37 cellular contexts compared by ENCODE assay signal in the genomic region with DNA sequence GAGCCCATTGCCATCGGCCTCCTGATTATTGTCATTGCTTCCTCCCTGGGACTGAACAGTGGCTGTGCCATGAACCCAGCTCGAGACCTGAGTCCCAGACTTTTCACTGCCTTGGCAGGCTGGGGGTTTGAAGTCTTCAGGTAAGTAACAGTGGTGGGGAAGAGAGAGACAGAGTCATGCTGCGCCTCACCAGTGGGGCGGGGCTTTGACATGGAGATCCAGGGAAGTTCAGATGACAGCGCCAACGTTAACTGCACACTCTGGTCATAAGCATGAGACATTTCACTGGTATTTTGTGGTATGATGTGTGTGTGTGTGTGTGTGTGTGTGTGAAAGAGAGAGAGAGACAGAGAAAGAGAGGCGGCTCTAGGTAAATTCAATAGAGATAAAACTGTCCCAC. TPM values are rescaled to one million over a fixed set of nuclear protein-coding genes. Genes with fewer than 3 reads are reported as not detected.
DNase-seq lines count a peak whose midpoint lies in the region; ATAC-seq, FAIRE-seq and TF ChIP-seq lines count a peak whose summit lies in the region.
"Had no signal": no experiment of that assay in that cellular context is flagged by ENCODE, and none has a peak within 500 bp of the region (broad histone marks: within the 10 kb centered on the region; RNA-seq: fewer than 3 reads in every experiment).

No MANE protein-coding gene starts in this region.

- H3K4me3 Mint-ChIP-seq in MCF 10A (ENCODE audit: unreplicated experiment) (no peak overlapping the region), astrocyte (ENCODE audit: unreplicated experiment) (no peak overlapping the region)
- H3K4me3 Mint-ChIP-seq: activated CD4-positive, alpha-beta T cell treated with anti-CD3 and anti-CD28 coated beads, Interleukin-2, amount 10 ng/mL, durations not matched to agents 24 days and 14 days; GM23338; immature natural killer cell; neural crest cell; stimulated activated naive B cell treated with anti-CD40 and anti-IgM and Interleukin-4, amounts not matched to agents 10 μg/mL and 1 μg/mL and 100 μg/mL, for 72 hours; WTC11 had no signal

- dilution Hi-C loops in mammary epithelial cell (cut with HindIII; ENCODE audit: low sequenced_read_pairs): no loop called here

- TF ChIP-seq CTCF in mammary epithelial cell (conservative IDR thresholded peaks at IDR 0.05 in 1 of 2, IDR thresholded peaks at IDR 0.05 in 1 of 2; ENCODE audit: extremely low read depth in 1 of 2, insufficient read depth in 1 of 2, low read depth in 1 of 2, low read length in 2 of 2) (no peak), MCF 10A (IDR thresholded peaks at IDR 0.05; ENCODE audit: unreplicated experiment) (no peak), astrocyte (IDR thresholded peaks at IDR 0.05; ENCODE audit: insufficient read depth, low read depth, low read length) (no peak), fibroblast of pulmonary artery (IDR thresholded peaks at IDR 0.05; ENCODE audit: low read length, missing control alignments) (no peak), right lobe of liver (IDR thresholded peaks at IDR 0.05) (no peak)

- intact Hi-C loops in mammary epithelial cell (cut with micrococcal nuclease) (no loop called here), MCF 10A (cut with micrococcal nuclease) (no loop called here), right lobe of liver (cut with DNase I) (loop anchor here in 1 of 2 donors (10.0 kb wide), 1 partner anchor 64 kb away; no protein-coding TSS in a partner anchor)

- H3K4me1 Mint-ChIP-seq in MCF 10A (ENCODE audit: insufficient read depth, unreplicated experiment) (peaks cover 12% of the 10 kb centered on the region), astrocyte (ENCODE audit: low read depth, unreplicated experiment) (no peaks in the 10 kb centered on the region)
- H3K4me1 Mint-ChIP-seq: GM23338; immature natural killer cell; neural crest cell; stimulated activated naive B cell treated with anti-CD40 and anti-IgM and Interleukin-4, amounts not matched to agents 10 μg/mL and 1 μg/mL and 100 μg/mL, for 72 hours; WTC11 had no signal

- H3K27ac Mint-ChIP-seq in MCF 10A (ENCODE audit: low read depth, unreplicated experiment) (no peak overlapping the region), astrocyte (ENCODE audit: unreplicated experiment) (no peak overlapping the region)
- H3K27ac Mint-ChIP-seq: activated CD4-positive, alpha-beta T cell treated with anti-CD3 and anti-CD28 coated beads, Interleukin-2, amount 10 ng/mL, durations not matched to agents 24 days and 14 days; activated T-helper 2 cell treated with anti-CD3 and anti-CD28 coated beads, Interferon-gamma antibody, Interleukin-2, Interleukin-4, amounts not matched to agents 10 μg/mL and 5 μg/mL and 100 μg/mL, durations not matched to agents 14 hours and 24 hours and 36 hours; GM23338; stimulated activated naive B cell treated with anti-CD40 and anti-IgM and Interleukin-4, amounts not matched to agents 10 μg/mL and 1 μg/mL and 100 μg/mL, for 72 hours; WTC11 had no signal

- H3K9me3 ChIP-seq in mammary epithelial cell (replicated peaks; ENCODE audit: insufficient read depth, low read length) (no peaks in the 10 kb centered on the region), astrocyte (ENCODE audit: insufficient read depth, low read depth, low read length) (no peaks in the 10 kb centered on the region), right lobe of liver (no peaks in the 10 kb centered on the region)
- H3K9me3 ChIP-seq: esophagus muscularis mucosa, pancreas, upper lobe of left lung had no signal

- H3K4me3 ChIP-seq in mammary epithelial cell (replicated peaks in 1 of 3; ENCODE audit: insufficient read depth in 1 of 3, low read depth in 2 of 3, low read length in 3 of 3): no peak overlapping the region
- H3K4me3 ChIP-seq in astrocyte (ENCODE audit: insufficient read depth, low read depth, low read length): no peak overlapping the region
- H3K4me3 ChIP-seq in fibroblast of pulmonary artery (replicated peaks; ENCODE audit: low read depth, low read length): no peak overlapping the region
- no peak overlapping the region for H3K4me3 ChIP-seq in right lobe of liver
- H3K4me3 ChIP-seq: esophagus muscularis mucosa, GM23338, pancreas, upper lobe of left lung had no signal

- H3K79me2 ChIP-seq in mammary epithelial cell (ENCODE audit: insufficient read depth, low read length): no peaks in the 10 kb centered on the region
- no peaks in the 10 kb centered on the region for H3K79me2 ChIP-seq in astrocyte (ENCODE audit: insufficient read depth, low read length)

- CTCF ChIA-PET in mammary epithelial cell (lab: Charles Lee; ENCODE audit: low non-redundant PET) (no interaction called here), MCF 10A (lab: Yijun Ruan, JAX) (interaction anchor here (0.5 to 3.3 kb wide), 3 partner anchors 109 to 427 kb away, joined by 4 to 23 read pairs (median 7); partner anchors contain the start of gene ALDH1A2)

- H3K27me3 Mint-ChIP-seq in MCF 10A (ENCODE audit: insufficient read depth, unreplicated experiment): no peaks in the 10 kb centered on the region
- H3K27me3 Mint-ChIP-seq in astrocyte (ENCODE audit: low read depth, unreplicated experiment): peaks cover 7% of the 10 kb centered on the region

- H3K4me1 ChIP-seq in mammary epithelial cell (ENCODE audit: insufficient read depth, low read length) (peaks cover 22% of the 10 kb centered on the region), astrocyte (ENCODE audit: insufficient read depth, low read length) (no peaks in the 10 kb centered on the region), right lobe of liver (no peaks in the 10 kb centered on the region)
- H3K4me1 ChIP-seq: esophagus muscularis mucosa, pancreas, upper lobe of left lung had no signal

- TF ChIP-seq POLR2A in right lobe of liver (IDR thresholded peaks at IDR 0.05): no peak

- H3K4me2 ChIP-seq in mammary epithelial cell (ENCODE audit: insufficient read depth, low read depth, low read length) (no peak overlapping the region), astrocyte (ENCODE audit: low read length) (peak overlapping the region; percentile 6)
- H3K4me2 ChIP-seq: GM23338 had no signal

- POLR2A ChIA-PET in MCF 10A (lab: Yijun Ruan, JAX): no interaction called here

- H3K36me3 ChIP-seq in mammary epithelial cell (ENCODE audit: insufficient read depth, low read length): no peaks in the 10 kb centered on the region
- H3K36me3 ChIP-seq in astrocyte (ENCODE audit: insufficient read depth, low read length): no peaks in the 10 kb centered on the region
- peaks cover 0 to 72% (median 10%) of the 10 kb centered on the region in 4 donors for H3K36me3 ChIP-seq in right lobe of liver
- H3K36me3 ChIP-seq: esophagus muscularis mucosa, pancreas, upper lobe of left lung had no signal

- FAIRE-seq in astrocyte (lab: Jason Lieb, UNC): no peak
- FAIRE-seq: colon, GM18507, pancreas, small intestine had no signal

- H3K27me3 ChIP-seq in mammary epithelial cell (ENCODE audit: insufficient read depth, low read length) (no peaks in the 10 kb centered on the region), astrocyte (ENCODE audit: insufficient read depth, low read length) (peaks cover 5% of the 10 kb centered on the region), right lobe of liver (no peaks in the 10 kb centered on the region)
- H3K27me3 ChIP-seq: pancreas, upper lobe of left lung had no signal

- H2AFZ ChIP-seq in mammary epithelial cell (ENCODE audit: low read depth, low read length) (peak overlapping the region; percentile 82), astrocyte (ENCODE audit: low read depth, low read length) (no peak overlapping the region)

- no peak for ATAC-seq in right lobe of liver
- ATAC-seq: GM23338; pancreas; stimulated activated naive B cell treated with anti-CD40 and anti-IgM and Interleukin-4, amounts not matched to agents 10 μg/mL and 1 μg/mL and 100 μg/mL, for 72 hours; WTC11 had no signal

- no peak overlapping the region for H3K9ac ChIP-seq in mammary epithelial cell (ENCODE audit: insufficient read depth, low read length)
- no peak overlapping the region for H3K9ac ChIP-seq in astrocyte (ENCODE audit: low read length)

- BruUV-seq in mammary epithelial cell (replicated peaks; lab: Mats Ljungman, UMichigan): no TSS peak
- no TSS peak for BruUV-seq in MCF 10A (replicated peaks; lab: Mats Ljungman, UMichigan)

- no peaks in the 10 kb centered on the region for H3K9me3 Mint-ChIP-seq in MCF 10A (ENCODE audit: unreplicated experiment)
- H3K9me3 Mint-ChIP-seq in astrocyte (ENCODE audit: unreplicated experiment): no peaks in the 10 kb centered on the region
- H3K9me3 Mint-ChIP-seq: activated CD4-positive, alpha-beta T cell treated with anti-CD3 and anti-CD28 coated beads, Interleukin-2, amount 10 ng/mL, durations not matched to agents 24 days and 14 days; activated T-helper 2 cell treated with anti-CD3 and anti-CD28 coated beads, Interferon-gamma antibody, Interleukin-2, Interleukin-4, amounts not matched to agents 10 μg/mL and 5 μg/mL and 100 μg/mL, durations not matched to agents 14 hours and 24 hours and 36 hours; GM23338; immature natural killer cell; neural crest cell; stimulated activated naive B cell treated with anti-CD40 and anti-IgM and Interleukin-4, amounts not matched to agents 10 μg/mL and 1 μg/mL and 100 μg/mL, for 72 hours; WTC11 had no signal

- H3K36me3 Mint-ChIP-seq in MCF 10A (ENCODE audit: insufficient read depth, unreplicated experiment) (no peaks in the 10 kb centered on the region), astrocyte (ENCODE audit: low read depth, unreplicated experiment) (no peaks in the 10 kb centered on the region)
- H3K36me3 Mint-ChIP-seq: immature natural killer cell; stimulated activated naive B cell treated with anti-CD40 and anti-IgM and Interleukin-4, amounts not matched to agents 10 μg/mL and 1 μg/mL and 100 μg/mL, for 72 hours; WTC11 had no signal

- DNase-seq in mammary epithelial cell (peak; percentile 73), MCF 10A (ENCODE audit: unreplicated experiment) (no peak), astrocyte (ENCODE audit: low read depth) (peak; percentile 26), fibroblast of pulmonary artery (ENCODE audit: low read depth) (peak; percentile 26), NK-92 (lab: John Stamatoyannopoulos, UW; ENCODE audit: unreplicated experiment) (no peak), SKM-1 (lab: John Stamatoyannopoulos, UW; ENCODE audit: unreplicated experiment) (no peak), NOMO-1 treated with dmso at 0.1 percent for 144 hours (lab: John Stamatoyannopoulos, UW; ENCODE audit: unreplicated experiment) (no peak), right lobe of liver (no peak)
- DNase-seq: activated CD8-positive, alpha-beta memory T cell treated with anti-CD3 and anti-CD28 coated beads for 24 hours; activated naive CD4-positive, alpha-beta T cell treated with anti-CD3 and anti-CD28 coated beads, Interleukin-2, amount 50 U/mL, for 16 hours; activated T-cell treated with anti-CD3 and anti-CD28 coated beads for 4 hours; amniotic stem cell; DMS79 treated with DMSO at 0.1 percent for 48 hours; effector memory CD4-positive, alpha-beta T cell; immature natural killer cell; mesenchymal stem cell; MM.1S; NCI-H2029 treated with DMSO at 0.1 percent for 48 hours; NCI-H2227 treated with DMSO at 0.1 percent for 48 hours; NCI-H526 treated with DMSO at 0.1 percent for 48 hours; pancreas; retina; SIG-M5; small intestine; stimulated activated naive B cell treated with anti-CD40 and anti-IgM and Interleukin-4, amounts not matched to agents 10 μg/mL and 1 μg/mL and 100 μg/mL, for 72 hours; substantia nigra; upper lobe of left lung had no signal

- no peaks in the 10 kb centered on the region for H4K20me1 ChIP-seq in mammary epithelial cell (ENCODE audit: insufficient read depth, low read length)
- H4K20me1 ChIP-seq in astrocyte (ENCODE audit: insufficient read depth, low read length): no peaks in the 10 kb centered on the region

- 82% methylated on average over 7 of the region's 7 CpGs for WGBS in mammary epithelial cell (ENCODE audit: low coverage, missing lambda C conversion rate)
- 96% methylated on average over 4 of the region's 7 CpGs for WGBS in right lobe of liver (ENCODE audit: insufficient coverage, low coverage, low lambda C conversion rate, missing lambda C conversion rate)

- in situ Hi-C loops in mammary epithelial cell (cut with MboI; ENCODE audit: low sequenced_read_pairs in 2 of 2): loop anchor here in 1 of 2 donors (5.0 to 25.0 kb wide), 2 partner anchors 102 to 317 kb away; no protein-coding TSS in a partner anchor

- H3K27ac ChIP-seq in mammary epithelial cell (ENCODE audit: insufficient read depth, low read depth, low read length): peak overlapping the region; percentile 76
- no peak overlapping the region for H3K27ac ChIP-seq in astrocyte (ENCODE audit: low read depth, low read length)
- H3K27ac ChIP-seq in right lobe of liver: no peak overlapping the region
- H3K27ac ChIP-seq: 22Rv1, C4-2B, esophagus muscularis mucosa, pancreas, upper lobe of left lung had no signal

RNA-seq across cellular contexts. Expression of gene AQP9, which starts 41.0 kb away (rescaled TPM):
- not detected for total RNA-seq in mammary epithelial cell
- polyA plus RNA-seq in mammary epithelial cell: 0.15 TPM
- not detected for polyA minus RNA-seq in mammary epithelial cell
- total RNA-seq in MCF 10A (2022): 0.09 TPM in 1 of 2 replicates, not detected in the other
- not detected in 2 replicates for total RNA-seq in astrocyte
- 100 to 1,000 TPM in 4 of 6 experiments, 10 to 100 TPM in 2; 72.9 to 350 (median 156) TPM for total RNA-seq in right lobe of liver
- total RNA-seq: GM23338, neural crest cell had no signal
- polyA plus RNA-seq: GM23338, immature natural killer cell had no signal

Comparison
In these comparisons a context has a peak if more than half of its experiments do, and no peak if none do; other contexts are left out.
1. DNase-seq: peak in mammary epithelial cell (single experiment), astrocyte (single experiment) and fibroblast of pulmonary artery (single experiment); none in MCF 10A (single experiment), NK-92 (single experiment), SKM-1 (single experiment), NOMO-1 treated with dmso at 0.1 percent for 144 hours (single experiment) and right lobe of liver (0 of 3).
2. RNA of gene AQP9, which starts 41.0 kb away (total RNA-seq): 72.9 to 350 TPM in right lobe of liver; 0.09 TPM in MCF 10A, not detected in mammary epithelial cell and not detected in astrocyte; every median in the first group is over 10 times any median in the second.